ENCODE assay signal across 25 cellular contexts in the genomic region with DNA sequence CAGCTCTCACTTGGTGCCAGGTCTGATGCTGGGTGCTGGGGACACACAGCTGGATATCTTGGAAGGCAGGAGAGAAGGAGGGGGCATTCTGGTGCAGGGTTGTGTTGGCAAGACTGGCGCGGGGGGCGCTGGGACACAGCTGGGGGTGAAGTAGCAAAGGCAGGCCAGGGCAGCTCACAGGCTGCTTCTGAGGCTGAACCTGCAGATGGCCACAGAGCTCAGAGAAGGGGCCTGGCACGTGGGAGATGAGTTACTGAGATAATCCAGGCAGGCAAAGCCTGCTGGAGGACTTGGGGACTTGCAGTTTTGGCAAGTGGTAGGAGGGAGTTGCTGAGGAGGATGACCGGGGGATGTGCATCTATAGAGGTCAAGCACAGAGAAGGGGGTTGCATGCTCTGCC. TPM values are rescaled to one million over a fixed set of nuclear protein-coding genes. Genes with fewer than 3 reads are reported as not detected.
DNase-seq lines count a peak whose midpoint lies in the region; ATAC-seq, FAIRE-seq and TF ChIP-seq lines count a peak whose summit lies in the region.
"Had no signal": no experiment of that assay in that cellular context is flagged by ENCODE, and none has a peak within 500 bp of the region (broad histone marks: within the 10 kb centered on the region; RNA-seq: fewer than 3 reads in every experiment).

No MANE protein-coding gene starts in this region.

- peaks cover 8% of the 10 kb centered on the region for H3K9me3 ChIP-seq in BLaER1
- H3K9me3 ChIP-seq in HepG2 (ENCODE audit: low read length), result no peaks in the 10 kb centered on the region
- H3K9me3 ChIP-seq in prostate gland, result no peaks in the 10 kb centered on the region
- no peaks in the 10 kb centered on the region for H3K9me3 ChIP-seq in esophagus muscularis mucosa
- H3K9me3 ChIP-seq: ascending aorta, neutrophil had no signal

- H3K27ac ChIP-seq in BLaER1 (peak overlapping the region; percentile 12), HepG2 (ENCODE audit: extremely low read length, insufficient read depth, low read length) (no peak overlapping the region), prostate gland (no peak overlapping the region), esophagus muscularis mucosa (replicated peaks in 1 of 4) (no peak overlapping the region)
- H3K27ac ChIP-seq: ascending aorta, dorsolateral prefrontal cortex had no signal

- no peak for TF ChIP-seq RAD21 in HepG2 (CRISPR knock-in tag; IDR thresholded peaks at IDR 0.05)

- H3K9ac ChIP-seq in BLaER1, result no peak overlapping the region
- no peak overlapping the region for H3K9ac ChIP-seq in HepG2 (ENCODE audit: insufficient read depth, low read depth, low read length)

- no peaks in the 10 kb centered on the region for H3K79me2 ChIP-seq in HepG2 (ENCODE audit: insufficient read depth, low read length)

- in situ Hi-C loops in HepG2 (cut with HindIII; ENCODE audit: extremely low pct_ligation_motif_present, low pct_unique_long_range_greater_than_20kb), result no loop called here

- H2AFZ ChIP-seq in HepG2 (ENCODE audit: low read length), result no peak overlapping the region

- H3K36me3 ChIP-seq in BLaER1, result no peaks in the 10 kb centered on the region
- H3K36me3 ChIP-seq in HepG2 (replicated peaks in 1 of 2; ENCODE audit: control insufficient read depth in 1 of 2, insufficient read depth in 2 of 2, low read length in 2 of 2), result no peaks in the 10 kb centered on the region
- H3K36me3 ChIP-seq in prostate gland, result no peaks in the 10 kb centered on the region
- no peaks in the 10 kb centered on the region for H3K36me3 ChIP-seq in esophagus muscularis mucosa
- H3K36me3 ChIP-seq: ascending aorta, neutrophil had no signal

- DNase-seq in GF-D8 (lab: John Stamatoyannopoulos, UW) (peak; percentile 63), SK-N-DZ (ENCODE audit: low spot score) (peak; percentile 71), HepG2 (ENCODE audit: low spot score) (no peak), prostate gland (ENCODE audit: low spot score) (no peak), esophagus muscularis mucosa (ENCODE audit: extremely low spot score) (no peak), medulla oblongata (ENCODE audit: extremely low spot score) (no peak)
- DNase-seq: activated naive CD4-positive, alpha-beta T cell treated with anti-CD3 and anti-CD28 coated beads, Interleukin-2, amount 10 ng/mL, durations not matched to agents 7 days and 5 days; activated T-cell treated with anti-CD3 and anti-CD28 coated beads, Interleukin-2, amount 50 U/mL, for 24 hours; CD8-positive, alpha-beta memory T cell; central memory CD4-positive, alpha-beta T cell; DMS53; dorsolateral prefrontal cortex; NCI-H1105; NCI-H2029 treated with DMSO at 0.1 percent for 48 hours; NCI-H2227 treated with DMSO at 0.1 percent for 48 hours; Right ventricle myocardium superior; SW 1271; T1000 had no signal

- TF ChIP-seq CTCF in HepG2 (CRISPR knock-in tag; IDR thresholded peaks at IDR 0.05), result no peak
- no peak for TF ChIP-seq CTCF in prostate gland (IDR thresholded peaks at IDR 0.05)
- no peak for TF ChIP-seq CTCF in esophagus muscularis mucosa (IDR thresholded peaks at IDR 0.05)

- H4K20me1 ChIP-seq in BLaER1 (no peaks in the 10 kb centered on the region), HepG2 (ENCODE audit: insufficient read depth, low read length) (no peaks in the 10 kb centered on the region)

- 54% methylated on average over 5 of the region's 5 CpGs for WGBS in HepG2 (ENCODE audit: low lambda C conversion rate)
- WGBS in prostate gland, result 58% methylated on average over 5 of the region's 5 CpGs
- 50% methylated on average over 2 of the region's 5 CpGs for WGBS in esophagus muscularis mucosa

- CTCF ChIA-PET in HepG2 (lab: Yijun Ruan, JAX; ENCODE audit: low intra/inter-chr PET ratio, low total read pairs), result no interaction called here

- POLR2A ChIA-PET in HepG2 (lab: Yijun Ruan, JAX), result no interaction called here

- no peaks in the 10 kb centered on the region for H3K27me3 ChIP-seq in BLaER1
- H3K27me3 ChIP-seq in HepG2 (ENCODE audit: control insufficient read depth in 1 of 2, insufficient read depth in 2 of 2, low read length in 2 of 2), result peaks cover 0 to 4% of the 10 kb centered on the region in 2 experiments; a peak in 2 of 5 replicates
- no peaks in the 10 kb centered on the region for H3K27me3 ChIP-seq in prostate gland (replicated peaks; ENCODE audit: insufficient read depth)
- H3K27me3 ChIP-seq in esophagus muscularis mucosa, result no peaks in the 10 kb centered on the region
- H3K27me3 ChIP-seq: ascending aorta, dorsolateral prefrontal cortex, neutrophil had no signal

- no peak for FAIRE-seq in HepG2 (lab: Jason Lieb, UNC)
- FAIRE-seq: endothelial cell of umbilical vein, G401.6 had no signal

- TF ChIP-seq EP300 in HepG2 (IDR thresholded peaks at IDR 0.05; ENCODE audit: low read depth in 2 of 2, low read length in 2 of 2) (no peak), HepG2 (CRISPR knock-in tag; IDR thresholded peaks at IDR 0.05; ENCODE audit: borderline replicate concordance) (no peak), esophagus muscularis mucosa (IDR thresholded peaks at IDR 0.05) (no peak)

- H3K4me1 ChIP-seq in BLaER1 (peaks cover 66% of the 10 kb centered on the region), HepG2 (ENCODE audit: insufficient read depth, low read length) (peaks cover 29% of the 10 kb centered on the region), prostate gland (replicated peaks) (no peaks in the 10 kb centered on the region), esophagus muscularis mucosa (no peaks in the 10 kb centered on the region)
- H3K4me1 ChIP-seq: ascending aorta had no signal

- BruUV-seq in HepG2 (replicated peaks; lab: Mats Ljungman, UMichigan), result no TSS peak

- H3K4me3 ChIP-seq in BLaER1 (no peak overlapping the region), HepG2 (replicated peaks in 1 of 3; ENCODE audit: insufficient read depth in 1 of 3, low read depth in 2 of 3, low read length in 3 of 3) (no peak overlapping the region), prostate gland (no peak overlapping the region), esophagus muscularis mucosa (no peak overlapping the region)
- H3K4me3 ChIP-seq: ascending aorta, dorsolateral prefrontal cortex, lung had no signal

- ATAC-seq in HepG2, result peak; percentile 63
- no peak for ATAC-seq in GM18873 (IDR thresholded peaks at IDR 0.05; ENCODE audit: low FRiP score, unreplicated experiment)

- H3K4me2 ChIP-seq in BLaER1 (peak overlapping the region; percentile 57), HepG2 (ENCODE audit: low read depth, low read length) (no peak overlapping the region)

- TF ChIP-seq POLR2A in HepG2 (IDR thresholded peaks at IDR 0.05; ENCODE audit: insufficient read depth in 1 of 2, low read depth in 2 of 2, low read length in 2 of 2) (no peak), prostate gland (IDR thresholded peaks at IDR 0.05) (no peak), esophagus muscularis mucosa (IDR thresholded peaks at IDR 0.05; ENCODE audit: low read depth) (no peak)

- intact Hi-C loops in HepG2 (cut with micrococcal nuclease; ENCODE audit: unreplicated experiment), result no loop called here
- intact Hi-C loops in prostate gland (cut with DNase I), result no loop called here
- intact Hi-C loops in esophagus muscularis mucosa (cut with DNase I), result no loop called here

RNA-seq across cellular contexts. Expression of gene DGKD, which starts 16.2 kb away (rescaled TPM):
- 15.9 and 21.3 TPM in 2 replicates for polyA plus RNA-seq in SK-N-DZ (2014; cell fraction: cytosol; rRNA removed)
- 45.7 and 52.6 TPM in 2 replicates for polyA plus RNA-seq in SK-N-DZ (2014; cell fraction: nucleus; rRNA removed)
- 20.6 and 24.5 TPM in 2 replicates for total RNA-seq in HepG2 (2016; rRNA removed; fragmentation: Illumina TruSeq; extraction: Trizol)
- 14.8 and 17.4 TPM in 2 replicates for total RNA-seq in HepG2 (2016; cell fraction: cytosol; rRNA removed; fragmentation: Illumina TruSeq; extraction: Trizol; ENCODE audit: low read depth)
- 16.3 and 24.8 TPM in 2 replicates for total RNA-seq in HepG2 (2016; cell fraction: insoluble cytoplasmic fraction; rRNA removed; fragmentation: Illumina TruSeq; extraction: Trizol)
- 17.6 and 18.2 TPM in 2 replicates for total RNA-seq in HepG2 (2016; cell fraction: membrane; rRNA removed; fragmentation: Illumina TruSeq; extraction: Trizol)
- 42.7 and 44.6 TPM in 2 replicates for total RNA-seq in HepG2 (2016; cell fraction: nucleus; rRNA removed; fragmentation: Illumina TruSeq; extraction: Trizol)
- 33.2 and 40.3 TPM in 2 replicates for polyA plus RNA-seq in HepG2 (2011; rRNA removed)
- polyA plus RNA-seq in HepG2 (2011; cell fraction: cytosol; rRNA removed), result 13.1 and 13.6 TPM in 2 replicates
- 303 and 327 TPM in 2 replicates for polyA plus RNA-seq in HepG2 (2011; cell fraction: nucleus; rRNA removed)
- 46.9 and 49.5 TPM in 2 replicates for polyA plus RNA-seq in HepG2 (2012)
- 5.9 and 7.2 TPM in 2 replicates for polyA plus RNA-seq in HepG2 (2016; cell fraction: cytosol; fragmentation: Illumina TruSeq; extraction: Trizol; ENCODE audit: low read depth)
- polyA plus RNA-seq in HepG2 (2016; cell fraction: insoluble cytoplasmic fraction; fragmentation: Illumina TruSeq; extraction: Trizol; ENCODE audit: low read depth), result 8.2 and 10.8 TPM in 2 replicates
- polyA plus RNA-seq in HepG2 (2016; cell fraction: membrane; fragmentation: Illumina TruSeq; extraction: Trizol; ENCODE audit: low read depth), result 5.2 and 5.9 TPM in 2 replicates
- polyA plus RNA-seq in HepG2 (2016; cell fraction: nucleus; fragmentation: Illumina TruSeq; extraction: Trizol; ENCODE audit: insufficient read depth, low read depth), result 119 and 132 TPM in 2 replicates
- 44.8 and 91.4 TPM in 2 replicates for polyA minus RNA-seq in HepG2 (2011; rRNA and poly(A)+ RNA removed; ENCODE audit: low replicate concordance)
- 13.3 and 16.4 TPM in 2 replicates for polyA minus RNA-seq in HepG2 (2011; cell fraction: cytosol; rRNA and poly(A)+ RNA removed)
- polyA minus RNA-seq in HepG2 (2011; cell fraction: nucleus; rRNA and poly(A)+ RNA removed), result 54.7 and 79.4 TPM in 2 replicates
- 10 to 100 TPM; 21.5 to 63.1 TPM for total RNA-seq in prostate gland
- total RNA-seq in esophagus muscularis mucosa, result 10 to 100 TPM; 11.6 to 16.1 (median 13.3) TPM

RNA-seq across cellular contexts. Expression of gene SAG, which starts 30.4 kb away (rescaled TPM):
- 0.19 TPM in 1 of 2 replicates, not detected in the other for polyA plus RNA-seq in SK-N-DZ (2014; cell fraction: cytosol; rRNA removed)
- 0.05 TPM in 1 of 2 replicates, not detected in the other for polyA plus RNA-seq in SK-N-DZ (2014; cell fraction: nucleus; rRNA removed)
- total RNA-seq in HepG2 (2016; rRNA removed; fragmentation: Illumina TruSeq; extraction: Trizol) (not detected in 2 replicates), prostate gland (under 1 TPM in 1 of 2 donors, not detected in 1; 0.45 TPM), esophagus muscularis mucosa (not detected)
- not detected in 2 replicates for total RNA-seq in HepG2 (2016; cell fraction: cytosol; rRNA removed; fragmentation: Illumina TruSeq; extraction: Trizol; ENCODE audit: low read depth)
- total RNA-seq in HepG2 (2016; cell fraction: insoluble cytoplasmic fraction; rRNA removed; fragmentation: Illumina TruSeq; extraction: Trizol), result not detected in 2 replicates
- total RNA-seq in HepG2 (2016; cell fraction: membrane; rRNA removed; fragmentation: Illumina TruSeq; extraction: Trizol), result not detected in 2 replicates
- not detected in 2 replicates for total RNA-seq in HepG2 (2016; cell fraction: nucleus; rRNA removed; fragmentation: Illumina TruSeq; extraction: Trizol)
- polyA plus RNA-seq in HepG2 (2011; rRNA removed), result not detected in 2 replicates
- not detected in 2 replicates for polyA plus RNA-seq in HepG2 (2011; cell fraction: cytosol; rRNA removed)
- 0.31 TPM in 1 of 2 replicates, not detected in the other for polyA plus RNA-seq in HepG2 (2011; cell fraction: nucleus; rRNA removed)
- polyA plus RNA-seq in HepG2 (2012), result not detected in 2 replicates
- polyA plus RNA-seq in HepG2 (2016; cell fraction: cytosol; fragmentation: Illumina TruSeq; extraction: Trizol; ENCODE audit: low read depth), result not detected in 2 replicates
- polyA plus RNA-seq in HepG2 (2016; cell fraction: insoluble cytoplasmic fraction; fragmentation: Illumina TruSeq; extraction: Trizol; ENCODE audit: low read depth), result not detected in 2 replicates
- polyA plus RNA-seq in HepG2 (2016; cell fraction: membrane; fragmentation: Illumina TruSeq; extraction: Trizol; ENCODE audit: low read depth), result not detected in 2 replicates
- polyA plus RNA-seq in HepG2 (2016; cell fraction: nucleus; fragmentation: Illumina TruSeq; extraction: Trizol; ENCODE audit: insufficient read depth, low read depth), result not detected in 2 replicates
- not detected in 2 replicates for polyA minus RNA-seq in HepG2 (2011; rRNA and poly(A)+ RNA removed; ENCODE audit: low replicate concordance)
- not detected in 2 replicates for polyA minus RNA-seq in HepG2 (2011; cell fraction: cytosol; rRNA and poly(A)+ RNA removed)
- polyA minus RNA-seq in HepG2 (2011; cell fraction: nucleus; rRNA and poly(A)+ RNA removed), result not detected in 2 replicates
- total RNA-seq: ascending aorta; CD8-positive, alpha-beta memory T cell; endothelial cell of umbilical vein; Right ventricle myocardium superior had no signal
- polyA plus RNA-seq: CD8-positive, alpha-beta memory T cell; endothelial cell of umbilical vein had no signal

Comparison
In these comparisons a context has a peak if more than half of its experiments do, and no peak if none do; other contexts are left out.
1. DNase-seq: peak in GF-D8 (single experiment) and SK-N-DZ (single experiment); none in HepG2 (single experiment), prostate gland (single experiment), esophagus muscularis mucosa (single experiment) and medulla oblongata (single experiment).